Comparison of ENCODE assay signal across 17 cellular contexts in genomic region chr1:218739426-218739825, GRCh38.
DNase-seq lines count a peak whose midpoint lies in the region; TF ChIP-seq lines count a peak whose summit lies in the region.
"Had no signal": no experiment of that assay in that cellular context is flagged by ENCODE, and none has a peak within 500 bp of the region (broad histone marks: within the 10 kb centered on the region; RNA-seq: fewer than 3 reads in every experiment).

No MANE protein-coding gene starts in this region.

- in situ Hi-C loops in ACHN (cut with HindIII; ENCODE audit: low pct_ligation_motif_present, low pct_unique_long_range_greater_than_20kb, low sequenced_read_pairs): no loop called here

- peaks cover 14% of the 10 kb centered on the region for H3K4me1 ChIP-seq in adipocyte (ENCODE audit: control insufficient read depth, insufficient read depth, low read length)

- intact Hi-C loops in posterior vena cava (cut with DNase I): no loop called here

- H3K4me3 ChIP-seq in adipocyte (ENCODE audit: low read length) (no peak overlapping the region), foreskin fibroblast (ENCODE audit: low read depth in 1 of 2, low read length in 2 of 2) (no peak overlapping the region)
- H3K4me3 ChIP-seq: cardiac muscle cell had no signal

- H3K4me1 Mint-ChIP-seq in osteocyte (ENCODE audit: unreplicated experiment): peaks cover 33% of the 10 kb centered on the region
- H3K4me1 Mint-ChIP-seq in endothelial cell (ENCODE audit: unreplicated experiment): peaks cover 8% of the 10 kb centered on the region
- H3K4me1 Mint-ChIP-seq: naive thymus-derived CD8-positive, alpha-beta T cell had no signal

- no peaks in the 10 kb centered on the region for H3K9me3 ChIP-seq in adipocyte (ENCODE audit: control insufficient read depth, low read length)
- H3K9me3 ChIP-seq: Caco-2 had no signal

- H3K27me3 ChIP-seq in adipocyte (replicated peaks; ENCODE audit: control insufficient read depth, insufficient read depth, low read length): no peaks in the 10 kb centered on the region
- H3K27me3 ChIP-seq: cardiac muscle cell had no signal

- no peak overlapping the region for H3K9ac ChIP-seq in adipocyte (ENCODE audit: low read length)

- no peaks in the 10 kb centered on the region for H3K27me3 Mint-ChIP-seq in osteocyte (ENCODE audit: unreplicated experiment)
- H3K27me3 Mint-ChIP-seq in endothelial cell (ENCODE audit: unreplicated experiment): peaks cover 1% of the 10 kb centered on the region
- H3K27me3 Mint-ChIP-seq: type B pancreatic cell had no signal

- DNase-seq in AG20443 (ENCODE audit: low spot score) (peak; percentile 55), adipocyte (ENCODE audit: low read depth) (peak; percentile 88), foreskin fibroblast (peak; percentile 57 to 84), osteocyte (ENCODE audit: extremely low spot score, unreplicated experiment) (peak; percentile 83), endothelial cell (ENCODE audit: low spot score) (no peak), posterior vena cava (ENCODE audit: low spot score) (no peak), iPS-NIHi7 (ENCODE audit: extremely low spot score) (no peak), ACHN (no peak)
- DNase-seq: activated naive CD4-positive, alpha-beta T cell; Caco-2; naive thymus-derived CD8-positive, alpha-beta T cell; NCI-H2029; NCI-H774; stimulated activated CD4-positive, alpha-beta T cell treated with anti-CD3 and anti-CD28 coated beads, Interleukin-2, amount 100 ng/mL, for 48 hours; stimulated activated CD8-positive, alpha-beta memory T cell treated with anti-CD3 and anti-CD28 coated beads, Interleukin-4, amount 100 ng/mL, for 48 hours had no signal

- TF ChIP-seq CTCF in foreskin fibroblast (IDR thresholded peaks at IDR 0.05; ENCODE audit: low read depth, low read length) (no peak), osteocyte (IDR thresholded peaks at IDR 0.05) (no peak), endothelial cell (IDR thresholded peaks at IDR 0.05; ENCODE audit: unreplicated experiment) (no peak)

- H3K36me3 ChIP-seq in adipocyte (ENCODE audit: control insufficient read depth, insufficient read depth, low read length, severe bottlenecking): no peaks in the 10 kb centered on the region
- H3K36me3 ChIP-seq: cardiac muscle cell had no signal

- H3K9me3 Mint-ChIP-seq in osteocyte (ENCODE audit: unreplicated experiment) (peaks cover 5% of the 10 kb centered on the region), endothelial cell (ENCODE audit: unreplicated experiment) (no peaks in the 10 kb centered on the region)

- H3K4me3 Mint-ChIP-seq in osteocyte (ENCODE audit: unreplicated experiment) (no peak overlapping the region), endothelial cell (ENCODE audit: unreplicated experiment) (no peak overlapping the region)
- H3K4me3 Mint-ChIP-seq: naive thymus-derived CD8-positive, alpha-beta T cell; type B pancreatic cell had no signal

- H3K36me3 Mint-ChIP-seq in osteocyte (ENCODE audit: unreplicated experiment) (peaks cover 3% of the 10 kb centered on the region), endothelial cell (ENCODE audit: low read depth, unreplicated experiment) (no peaks in the 10 kb centered on the region)
- H3K36me3 Mint-ChIP-seq: naive thymus-derived CD8-positive, alpha-beta T cell; type B pancreatic cell had no signal

- H3K27ac Mint-ChIP-seq in osteocyte (ENCODE audit: unreplicated experiment) (peak overlapping the region; percentile 69), endothelial cell (ENCODE audit: unreplicated experiment) (no peak overlapping the region)
- H3K27ac Mint-ChIP-seq: naive thymus-derived CD8-positive, alpha-beta T cell; type B pancreatic cell had no signal

Comparison
In these comparisons a context has a peak if more than half of its experiments do, and no peak if none do; other contexts are left out.
1. DNase-seq: peak in AG20443 (single experiment), adipocyte (single experiment), foreskin fibroblast (2 of 2) and osteocyte (single experiment); none in endothelial cell (single experiment), posterior vena cava (single experiment), iPS-NIHi7 (single experiment) and ACHN (single experiment).